Comparison of ENCODE assay signal across 11 cellular contexts in genomic region chr1:59298710-59299346, GRCh38. TPM values are rescaled to one million over a fixed set of nuclear protein-coding genes. Genes with fewer than 3 reads are reported as not detected.
DNase-seq lines count a peak whose midpoint lies in the region; ATAC-seq and TF ChIP-seq lines count a peak whose summit lies in the region.
"Had no signal": no experiment of that assay in that cellular context is flagged by ENCODE, and none has a peak within 500 bp of the region (broad histone marks: within the 10 kb centered on the region; RNA-seq: fewer than 3 reads in every experiment).

No MANE protein-coding gene starts in this region.

- DNase-seq in CD8-positive, alpha-beta memory T cell, result no peak
- DNase-seq in NCI-H82 (lab: John Stamatoyannopoulos, UW), result peak; percentile 53
- DNase-seq in esophagus squamous epithelium (lab: John Stamatoyannopoulos, UW), result no peak
- DNase-seq in sigmoid colon, result no peak
- no peak for DNase-seq in brain microvascular endothelial cell
- no peak for DNase-seq in NCI-H1694 (lab: John Stamatoyannopoulos, UW)
- DNase-seq in DMS153 (lab: John Stamatoyannopoulos, UW), result no peak
- DNase-seq: activated CD4-positive, alpha-beta T cell treated with anti-CD3 and anti-CD28 coated beads for 1 hour; NCI-H2081 had no signal

- TF ChIP-seq EP300 in sigmoid colon (IDR thresholded peaks at IDR 0.05), result no peak

- no peak overlapping the region for H3K4me3 ChIP-seq in CD8-positive, alpha-beta memory T cell (ENCODE audit: low read length)
- H3K4me3 ChIP-seq in esophagus squamous epithelium, result no peak overlapping the region
- H3K4me3 ChIP-seq in sigmoid colon, result no peak overlapping the region
- no peak overlapping the region for H3K4me3 ChIP-seq in brain microvascular endothelial cell (ENCODE audit: low read depth, low read length)

- H3K36me3 ChIP-seq in CD8-positive, alpha-beta memory T cell (ENCODE audit: insufficient read depth, low read length), result no peaks in the 10 kb centered on the region
- H3K36me3 ChIP-seq in esophagus squamous epithelium (peaks cover 0 to 5% (median 0%) of the 10 kb centered on the region in 3 donors), sigmoid colon (no peaks in the 10 kb centered on the region), brain microvascular endothelial cell (replicated peaks) (no peaks in the 10 kb centered on the region)

- POLR2A ChIA-PET in CD8-positive, alpha-beta memory T cell (lab: Charles Lee), result no interaction called here

- peak overlapping the region in 4 of 7 donors; percentile 25 to 94 (median 66) for H3K4me3 Mint-ChIP-seq in CD8-positive, alpha-beta memory T cell

- ATAC-seq in HG02981 (IDR thresholded peaks at IDR 0.05; ENCODE audit: unreplicated experiment), result no peak

- TF ChIP-seq POLR2A in esophagus squamous epithelium (IDR thresholded peaks at IDR 0.05) (no peak), sigmoid colon (IDR thresholded peaks at IDR 0.05) (no peak)

- peaks cover 20% of the 10 kb centered on the region for H3K4me1 ChIP-seq in CD8-positive, alpha-beta memory T cell (ENCODE audit: insufficient read depth, low read length)
- H3K4me1 ChIP-seq in esophagus squamous epithelium, result peaks cover 0 to 36% (median 10%) of the 10 kb centered on the region in 3 donors
- H3K4me1 ChIP-seq in sigmoid colon, result peaks cover 0 to 20% (median 15%) of the 10 kb centered on the region in 4 donors

- in situ Hi-C loops in brain microvascular endothelial cell (cut with HindIII; ENCODE audit: low pct_ligation_motif_present, low sequenced_read_pairs), result no loop called here

- intact Hi-C loops in esophagus squamous epithelium (cut with DNase I), result loop anchor here (10.0 kb wide), 2 partner anchors 396 to 514 kb away; partner anchors contain the start of gene JUN
- intact Hi-C loops in sigmoid colon (cut with DNase I), result loop anchor here (5.0 kb wide), 7 partner anchors 93 to 458 kb away; no protein-coding TSS in a partner anchor

- no peak overlapping the region for H3K27ac ChIP-seq in CD8-positive, alpha-beta memory T cell (ENCODE audit: low read depth, low read length)
- H3K27ac ChIP-seq in esophagus squamous epithelium, result peak overlapping the region in 3 of 4 donors; percentile 55 to 91 (median 91)
- H3K27ac ChIP-seq in sigmoid colon, result peak overlapping the region; percentile 90 to 98 (median 94)
- no peak overlapping the region for H3K27ac ChIP-seq in brain microvascular endothelial cell
- H3K27ac ChIP-seq: HL-60 had no signal

- H3K27ac Mint-ChIP-seq in CD8-positive, alpha-beta memory T cell, result peak overlapping the region in 7 of 8 donors; percentile 15 to 95 (median 60)

- H3K36me3 Mint-ChIP-seq in CD8-positive, alpha-beta memory T cell, result peaks cover 8 to 12% (median 9%) of the 10 kb centered on the region in 3 donors

- H3K4me1 Mint-ChIP-seq in CD8-positive, alpha-beta memory T cell, result peaks cover 11 to 18% (median 16%) of the 10 kb centered on the region in 3 donors

- no peaks in the 10 kb centered on the region for H3K9me3 ChIP-seq in CD8-positive, alpha-beta memory T cell (ENCODE audit: low read length)
- no peaks in the 10 kb centered on the region for H3K9me3 ChIP-seq in esophagus squamous epithelium
- H3K9me3 ChIP-seq in sigmoid colon, result no peaks in the 10 kb centered on the region

- TF ChIP-seq CTCF in esophagus squamous epithelium (IDR thresholded peaks at IDR 0.05) (no peak), sigmoid colon (IDR thresholded peaks at IDR 0.05) (no peak), brain microvascular endothelial cell (IDR thresholded peaks at IDR 0.05; ENCODE audit: low read depth, low read length, missing control alignments) (no peak)

- WGBS in esophagus squamous epithelium, 2 donors, result 85 to 92% methylated on average over 6 of the region's 6 CpGs
- 94 to 96% methylated on average over 6 of the region's 6 CpGs for WGBS in sigmoid colon, 2 donors

- H3K9me3 Mint-ChIP-seq in CD8-positive, alpha-beta memory T cell, result peaks cover 0 to 7% (median 2%) of the 10 kb centered on the region in 5 donors

- no peaks in the 10 kb centered on the region for H3K27me3 ChIP-seq in CD8-positive, alpha-beta memory T cell (ENCODE audit: insufficient read depth, low read length, poor library complexity, severe bottlenecking)
- no peaks in the 10 kb centered on the region for H3K27me3 ChIP-seq in esophagus squamous epithelium
- H3K27me3 ChIP-seq in sigmoid colon, result no peaks in the 10 kb centered on the region
- H3K27me3 ChIP-seq in brain microvascular endothelial cell (replicated peaks), result no peaks in the 10 kb centered on the region

- H3K27me3 Mint-ChIP-seq in CD8-positive, alpha-beta memory T cell, result no peaks in the 10 kb centered on the region

- CTCF ChIA-PET in CD8-positive, alpha-beta memory T cell (lab: Charles Lee), result no interaction called here

RNA-seq across cellular contexts. Expression of gene FGGY, which starts 1.9 kb away (rescaled TPM):
- total RNA-seq in CD8-positive, alpha-beta memory T cell, result 1 to 10 TPM; 6.6 to 7.9 TPM
- 5.3 TPM for polyA plus RNA-seq in CD8-positive, alpha-beta memory T cell
- 10 to 100 TPM in 1 of 4 donors, 1 to 10 TPM in 3; 6.0 to 18.1 (median 9.3) TPM for total RNA-seq in esophagus squamous epithelium
- 10 to 100 TPM; 20.5 to 54.1 (median 33.9) TPM for total RNA-seq in sigmoid colon
- polyA plus RNA-seq in sigmoid colon, result 10 to 100 TPM in 1 of 3 donors, 1 to 10 TPM in 2; 4.8 to 12.5 (median 9.3) TPM

Comparison
In these comparisons a context has a peak if more than half of its experiments do, and no peak if none do; other contexts are left out.
1. H3K27ac ChIP-seq: peak in esophagus squamous epithelium (3 of 4) and sigmoid colon (4 of 4); none in CD8-positive, alpha-beta memory T cell (single experiment) and brain microvascular endothelial cell (single experiment).